In genomic region chr5:42811591-42812392, GRCh38 we compare ENCODE assay signal across 9 cellular contexts.
DNase-seq lines count a peak whose midpoint lies in the region; ATAC-seq lines count a peak whose summit lies in the region.
"Had no signal": no experiment of that assay in that cellular context is flagged by ENCODE, and none has a peak within 500 bp of the region (broad histone marks: within the 10 kb centered on the region; RNA-seq: fewer than 3 reads in every experiment).

Gene SELENOP (minus strand): TSS chr5:42811892. CDS start chr5:42808353, 3,539 bp downstream.

- ATAC-seq in HG03520 (IDR thresholded peaks at IDR 0.05; ENCODE audit: unreplicated experiment) (no peak), HG03095 (IDR thresholded peaks at IDR 0.05; ENCODE audit: unreplicated experiment) (no peak)

- no peaks in the 10 kb centered on the region for H3K9me3 ChIP-seq in NT2/D1 (ENCODE audit: insufficient read depth, low read length)
- H3K9me3 ChIP-seq in mucosa of stomach (ENCODE audit: control insufficient read depth, low read length) = no peaks in the 10 kb centered on the region

- no peaks in the 10 kb centered on the region for H3K4me1 ChIP-seq in NT2/D1 (ENCODE audit: insufficient read depth, insufficient read length)
- H3K4me1 ChIP-seq in mucosa of stomach (ENCODE audit: control insufficient read depth, insufficient read depth, low read length) = peaks cover 14% of the 10 kb centered on the region

- H3K27me3 ChIP-seq in NT2/D1 (ENCODE audit: insufficient read depth, insufficient read length) = no peaks in the 10 kb centered on the region
- no peaks in the 10 kb centered on the region for H3K27me3 ChIP-seq in mucosa of stomach (ENCODE audit: control insufficient read depth, insufficient read depth, low read length)

- H3K9ac ChIP-seq in NT2/D1 (ENCODE audit: insufficient read length, low read depth) (no peak within 1 kb of the TSS), mucosa of stomach (ENCODE audit: low read length) (peak within 1 kb of the TSS; percentile 70)

- H3K4me3 ChIP-seq in GM08714 (ENCODE audit: low read length) = peak within 1 kb of the TSS; percentile 36; the same call in 1 of the 2 replicates
- peak within 1 kb of the TSS; percentile 25 for H3K4me3 ChIP-seq in NT2/D1 (ENCODE audit: insufficient read length, low read depth)
- peak within 1 kb of the TSS; percentile 20 for H3K4me3 ChIP-seq in mucosa of stomach (ENCODE audit: low read length)

- H3K36me3 ChIP-seq in NT2/D1 (ENCODE audit: insufficient read depth, insufficient read length, low read length) (no peaks in the 10 kb centered on the region), mucosa of stomach (ENCODE audit: control insufficient read depth, insufficient read depth, low read length) (no peaks in the 10 kb centered on the region)

- DNase-seq in NT2/D1 (ENCODE audit: low read depth, low spot score) (peak; percentile 36), fibroblast of gingiva (ENCODE audit: low read depth) (peak; percentile 85), COLO829 (ENCODE audit: low spot score) (no peak), T-helper 1 cell (no peak)
- DNase-seq: naive B cell had no signal

Comparison
In these comparisons a context has a peak if more than half of its experiments do, and no peak if none do; other contexts are left out.
1. DNase-seq: peak in NT2/D1 (single experiment) and fibroblast of gingiva (single experiment); none in COLO829 (single experiment) and T-helper 1 cell (0 of 5).
2. Peak in every context shown above with its lines, with median percentiles within 50 percentile points of each other: H3K4me3 ChIP-seq.